22 cellular contexts compared by ENCODE assay signal in the genomic region with DNA sequence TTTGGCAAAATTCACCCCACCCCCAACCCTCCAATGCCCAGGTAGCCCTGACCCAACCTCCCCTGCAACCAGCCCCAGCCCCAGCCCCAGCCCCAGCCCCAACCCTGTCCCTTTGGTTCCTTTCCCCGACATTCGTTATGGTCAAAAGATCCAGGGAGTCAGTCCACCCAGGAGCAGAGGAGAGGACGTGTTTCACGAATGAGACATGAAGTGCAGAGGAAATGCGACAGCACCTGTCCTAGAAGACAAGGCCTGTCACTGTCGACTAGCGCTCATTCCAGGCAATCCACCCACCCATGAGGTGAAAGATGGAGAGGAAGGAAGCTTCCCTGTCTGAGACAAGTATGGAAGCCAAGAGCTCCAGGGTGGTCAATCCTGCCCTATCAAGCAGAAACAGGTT.
DNase-seq lines count a peak whose midpoint lies in the region; ATAC-seq and TF ChIP-seq lines count a peak whose summit lies in the region.
"Had no signal": no experiment of that assay in that cellular context is flagged by ENCODE, and none has a peak within 500 bp of the region (broad histone marks: within the 10 kb centered on the region; RNA-seq: fewer than 3 reads in every experiment).

No MANE protein-coding gene starts in this region.

- H3K4me3 ChIP-seq in upper lobe of right lung, result no peak overlapping the region
- H3K4me3 ChIP-seq: A549; BLaER1 treated with 17β-estradiol and CSF1 and Interleukin-3, amounts not matched to agents 10 nM and 100 nM had no signal

- peak; percentile 0 for DNase-seq in D341Med (ENCODE audit: low spot score)
- DNase-seq in osteocyte (ENCODE audit: extremely low spot score, unreplicated experiment), result peak; percentile 77
- DNase-seq in type B pancreatic cell (ENCODE audit: extremely low spot score, unreplicated experiment), result peak; percentile 8
- DNase-seq in stimulated activated CD4-positive, alpha-beta T cell treated with anti-CD3 and anti-CD28 coated beads, Interleukin-15, amount 100 ng/mL, for 24 hours, result no peak
- DNase-seq in upper lobe of right lung, result no peak
- DNase-seq: AML-193; Caco-2; Calu3; CD4-positive, alpha-beta T cell; CD8-positive, alpha-beta T cell; DMS 273 treated with DMSO at 0.1 percent for 48 hours; DMS153; DMS53; DMS79; DND-41; EL; GDM1 had no signal

- no peak overlapping the region for H3K27ac ChIP-seq in upper lobe of right lung
- H3K27ac ChIP-seq: 22Rv1; A549; BLaER1 treated with 17β-estradiol and CSF1 and Interleukin-3, amounts not matched to agents 10 nM and 100 nM; C4-2B had no signal

- H3K27ac Mint-ChIP-seq in osteocyte (ENCODE audit: unreplicated experiment), result no peak overlapping the region
- no peak overlapping the region for H3K27ac Mint-ChIP-seq in type B pancreatic cell
- H3K27ac Mint-ChIP-seq: B cell; CD4-positive, alpha-beta T cell; CD8-positive, alpha-beta T cell had no signal

- H3K27me3 Mint-ChIP-seq in osteocyte (ENCODE audit: unreplicated experiment) (no peaks in the 10 kb centered on the region), type B pancreatic cell (no peaks in the 10 kb centered on the region)
- H3K27me3 Mint-ChIP-seq: B cell; CD4-positive, alpha-beta T cell had no signal

- no peaks in the 10 kb centered on the region for H3K9me3 ChIP-seq in upper lobe of right lung
- H3K9me3 ChIP-seq: Caco-2 had no signal

- H3K4me1 Mint-ChIP-seq in osteocyte (ENCODE audit: unreplicated experiment) (no peaks in the 10 kb centered on the region), type B pancreatic cell (ENCODE audit: unreplicated experiment) (no peaks in the 10 kb centered on the region)
- H3K4me1 Mint-ChIP-seq: B cell had no signal

- H3K9me3 Mint-ChIP-seq in osteocyte (ENCODE audit: unreplicated experiment) (peaks cover 25% of the 10 kb centered on the region), type B pancreatic cell (no peaks in the 10 kb centered on the region)

- no peak for TF ChIP-seq CTCF in osteocyte (IDR thresholded peaks at IDR 0.05)
- no peak for TF ChIP-seq CTCF in type B pancreatic cell (conservative IDR thresholded peaks at IDR 0.05)
- no peak for TF ChIP-seq CTCF in upper lobe of right lung (IDR thresholded peaks at IDR 0.05)

- H3K27me3 ChIP-seq in upper lobe of right lung, result no peaks in the 10 kb centered on the region
- H3K27me3 ChIP-seq: BLaER1 treated with 17β-estradiol and CSF1 and Interleukin-3, amounts not matched to agents 10 nM and 100 nM had no signal

- H3K36me3 Mint-ChIP-seq in osteocyte (ENCODE audit: unreplicated experiment) (no peaks in the 10 kb centered on the region), type B pancreatic cell (no peaks in the 10 kb centered on the region)
- H3K36me3 Mint-ChIP-seq: CD8-positive, alpha-beta T cell had no signal

- intact Hi-C loops in upper lobe of right lung (cut with DNase I), result no loop called here

- H3K4me1 ChIP-seq in upper lobe of right lung, result no peaks in the 10 kb centered on the region
- H3K4me1 ChIP-seq: A549; BLaER1 treated with 17β-estradiol and CSF1 and Interleukin-3, amounts not matched to agents 10 nM and 100 nM; Caco-2 had no signal

- ATAC-seq in upper lobe of right lung, result no peak
- ATAC-seq: A549; CD8-positive, alpha-beta T cell had no signal

- H3K4me3 Mint-ChIP-seq in osteocyte (ENCODE audit: unreplicated experiment), result no peak overlapping the region
- no peak overlapping the region for H3K4me3 Mint-ChIP-seq in type B pancreatic cell
- H3K4me3 Mint-ChIP-seq: B cell; CD4-positive, alpha-beta T cell; CD8-positive, alpha-beta T cell had no signal

- H3K36me3 ChIP-seq in upper lobe of right lung, result no peaks in the 10 kb centered on the region
- H3K36me3 ChIP-seq: BLaER1 treated with 17β-estradiol and CSF1 and Interleukin-3, amounts not matched to agents 10 nM and 100 nM had no signal

Comparison
In these comparisons a context has a peak if more than half of its experiments do, and no peak if none do; other contexts are left out.
1. DNase-seq: peak in D341Med (single experiment), osteocyte (single experiment) and type B pancreatic cell (single experiment); none in stimulated activated CD4-positive, alpha-beta T cell treated with anti-CD3 and anti-CD28 coated beads, Interleukin-15, amount 100 ng/mL, for 24 hours (single experiment) and upper lobe of right lung (single experiment).